In the genomic region with DNA sequence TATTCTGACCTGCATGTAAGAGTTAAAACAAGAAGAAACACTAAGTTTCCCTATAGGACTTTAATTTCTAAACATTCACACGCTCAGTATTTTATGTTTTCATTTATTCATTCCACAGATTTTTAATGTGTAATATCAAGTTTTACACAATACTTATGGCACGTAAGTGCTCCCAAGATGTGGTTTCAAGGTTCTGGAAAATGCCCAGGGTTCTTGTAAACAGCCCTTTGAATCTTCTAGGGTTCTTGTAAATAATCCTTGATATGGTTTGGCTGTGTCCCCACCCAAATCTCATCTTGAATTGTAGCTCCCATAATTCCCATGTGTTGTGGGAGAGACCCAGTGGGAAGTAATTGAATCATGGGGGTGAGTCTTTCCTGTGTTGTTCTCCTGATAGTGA, we compare ENCODE assay signal across 9 cellular contexts.
"Had no signal": no experiment of that assay in that cellular context is flagged by ENCODE, and none has a peak within 500 bp of the region (broad histone marks: within the 10 kb centered on the region; RNA-seq: fewer than 3 reads in every experiment).

No MANE protein-coding gene starts in this region.

- H3K4me3 ChIP-seq: GM23338, K562 had no signal

- H2AFZ ChIP-seq: GM23338 had no signal

- FAIRE-seq: H1, H54, HepG2, K562 had no signal

- H3K4me3 Mint-ChIP-seq: GM23338, H9 had no signal

- DNase-seq: H9, HCEC 1CT, KG1 had no signal

- H3K9me3 Mint-ChIP-seq: GM23338 had no signal

- H3K4me2 ChIP-seq: GM23338 had no signal

- H3K27ac ChIP-seq: HL-60 had no signal

- H3K27ac Mint-ChIP-seq: GM23338, H9 had no signal
